ENCODE assay signal across 14 cellular contexts in the genomic region with DNA sequence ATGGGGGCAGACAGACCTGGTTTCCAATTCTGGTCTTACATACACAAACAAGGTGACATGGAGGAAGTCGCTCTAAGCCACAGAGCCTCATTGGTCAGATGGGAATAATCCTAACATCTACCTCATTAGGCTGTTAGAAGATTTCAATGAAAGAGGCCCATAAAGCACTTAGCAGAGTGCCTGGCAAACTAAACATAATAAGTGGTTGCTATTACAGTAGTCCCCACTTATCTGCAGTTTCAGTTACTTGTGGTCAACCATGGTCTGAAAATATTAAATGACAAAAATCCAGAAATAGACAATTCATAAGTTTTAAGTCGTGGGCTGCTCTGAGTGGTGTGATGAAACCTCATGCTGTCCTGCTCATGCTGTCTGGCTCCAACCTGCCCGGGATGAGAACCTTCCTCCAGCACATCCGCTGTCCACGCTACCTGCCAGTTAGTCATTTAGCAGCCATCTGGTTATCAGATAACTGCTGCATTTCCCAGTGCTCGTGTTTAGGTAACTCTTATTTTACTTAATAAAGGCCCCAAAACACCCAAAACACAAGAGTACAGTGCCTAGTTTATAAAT.
DNase-seq lines count a peak whose midpoint lies in the region; TF ChIP-seq lines count a peak whose summit lies in the region.
"Had no signal": no experiment of that assay in that cellular context is flagged by ENCODE, and none has a peak within 500 bp of the region (broad histone marks: within the 10 kb centered on the region; RNA-seq: fewer than 3 reads in every experiment).

No MANE protein-coding gene starts in this region.

- H3K36me3 ChIP-seq in KMS-11 (ENCODE audit: insufficient read depth), result no peaks in the 10 kb centered on the region
- H3K36me3 ChIP-seq: BLaER1 treated with 17β-estradiol and CSF1 and Interleukin-3, amounts not matched to agents 10 nM and 100 nM had no signal

- H3K27me3 ChIP-seq in KMS-11 (ENCODE audit: insufficient read depth, low read depth), result no peaks in the 10 kb centered on the region
- H3K27me3 ChIP-seq: BLaER1 treated with 17β-estradiol and CSF1 and Interleukin-3, amounts not matched to agents 10 nM and 100 nM had no signal

- H3K4me3 ChIP-seq in KMS-11 (IDR thresholded peaks at IDR 0.05; ENCODE audit: insufficient read depth, low read depth, low read length), result no peak overlapping the region
- H3K4me3 ChIP-seq: BLaER1 treated with 17β-estradiol and CSF1 and Interleukin-3, amounts not matched to agents 10 nM and 100 nM had no signal

- no peaks in the 10 kb centered on the region for H4K20me1 ChIP-seq in KMS-11 (ENCODE audit: insufficient read depth)
- H4K20me1 ChIP-seq: BLaER1 treated with 17β-estradiol and CSF1 and Interleukin-3, amounts not matched to agents 10 nM and 100 nM had no signal

- peak in 2 of 3 experiments; percentile 37 to 43 for DNase-seq in NCI-H1417 (lab: John Stamatoyannopoulos, UW)
- DNase-seq in NCI-H1417 treated with DMSO at 0.1 percent for 48 hours (lab: John Stamatoyannopoulos, UW), result no peak
- DNase-seq in NCI-H510A treated with DMSO at 0.1 percent for 48 hours (lab: John Stamatoyannopoulos, UW), result peak; percentile 60
- DNase-seq in NCI-H510A (lab: John Stamatoyannopoulos, UW), result no peak
- DNase-seq in cerebellum (ENCODE audit: low spot score), result peak; percentile 56
- DNase-seq in HuH-7 (ENCODE audit: low spot score), result no peak
- DNase-seq: 8988T; CD4-positive, CD25-positive, alpha-beta regulatory T cell; DND-41; GF-D8; HCEC 1CT; HFFc6 had no signal

- TF ChIP-seq CTCF in KMS-11 (conservative IDR thresholded peaks at IDR 0.05; ENCODE audit: low read depth, low read length), result no peak

- no peak overlapping the region for H3K9ac ChIP-seq in KMS-11
- H3K9ac ChIP-seq: BLaER1 treated with 17β-estradiol and CSF1 and Interleukin-3, amounts not matched to agents 10 nM and 100 nM had no signal

- peak overlapping the region; percentile 29; the same call in 1 of the 2 replicates for H3K4me2 ChIP-seq in KMS-11
- H3K4me2 ChIP-seq: BLaER1 treated with 17β-estradiol and CSF1 and Interleukin-3, amounts not matched to agents 10 nM and 100 nM had no signal

- peaks cover 18% of the 10 kb centered on the region for H3K4me1 ChIP-seq in KMS-11 (ENCODE audit: low read depth, poor library complexity, severe bottlenecking)

- H3K27ac ChIP-seq in KMS-11, result no peak overlapping the region
- H3K27ac ChIP-seq: BLaER1 treated with 17β-estradiol and CSF1 and Interleukin-3, amounts not matched to agents 10 nM and 100 nM had no signal

- H2AFZ ChIP-seq in KMS-11 (ENCODE audit: low read depth), result no peak overlapping the region

- H3K79me2 ChIP-seq in KMS-11 (ENCODE audit: insufficient read depth, low read depth), result no peaks in the 10 kb centered on the region

Comparison
In these comparisons a context has a peak if more than half of its experiments do, and no peak if none do; other contexts are left out.
1. DNase-seq: peak in NCI-H1417 (2 of 3), NCI-H510A treated with DMSO at 0.1 percent for 48 hours (single experiment) and cerebellum (single experiment); none in NCI-H1417 treated with DMSO at 0.1 percent for 48 hours (single experiment), NCI-H510A (single experiment) and HuH-7 (single experiment).